Comparison of ENCODE assay signal across 1 cellular context in genomic region chr9:89394412-89394811, GRCh38.
TF ChIP-seq lines count a peak whose summit lies in the region.

No MANE protein-coding gene starts in this region.

TF ChIP-seq in GM12878, 131 proteins besides CTCF, POLR2A, EP300 and RAD21 (continued from another document):
- TF ChIP-seq CEBPZ (IDR thresholded peaks at IDR 0.05; ENCODE audit: low read depth, low read length), result no peak
- TF ChIP-seq CHD2 (IDR thresholded peaks at IDR 0.05; ENCODE audit: borderline replicate concordance, low read depth, low read length), result no peak
- TF ChIP-seq PAX5 (IDR thresholded peaks at IDR 0.05; ENCODE audit: borderline replicate concordance, low read depth, low read length), result no peak
- TF ChIP-seq, protein P1, sequence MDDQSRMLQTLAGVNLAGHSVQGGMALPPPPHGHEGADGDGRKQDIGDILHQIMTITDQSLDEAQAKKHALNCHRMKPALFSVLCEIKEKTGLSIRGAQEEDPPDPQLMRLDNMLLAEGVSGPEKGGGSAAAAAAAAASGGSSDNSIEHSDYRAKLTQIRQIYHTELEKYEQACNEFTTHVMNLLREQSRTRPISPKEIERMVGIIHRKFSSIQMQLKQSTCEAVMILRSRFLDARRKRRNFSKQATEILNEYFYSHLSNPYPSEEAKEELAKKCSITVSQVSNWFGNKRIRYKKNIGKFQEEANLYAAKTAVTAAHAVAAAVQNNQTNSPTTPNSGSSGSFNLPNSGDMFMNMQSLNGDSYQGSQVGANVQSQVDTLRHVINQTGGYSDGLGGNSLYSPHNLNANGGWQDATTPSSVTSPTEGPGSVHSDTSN (IDR thresholded peaks at IDR 0.05; ENCODE audit: insufficient replicate concordance, low read depth, low read length), result no peak
- TF ChIP-seq, protein P2, sequence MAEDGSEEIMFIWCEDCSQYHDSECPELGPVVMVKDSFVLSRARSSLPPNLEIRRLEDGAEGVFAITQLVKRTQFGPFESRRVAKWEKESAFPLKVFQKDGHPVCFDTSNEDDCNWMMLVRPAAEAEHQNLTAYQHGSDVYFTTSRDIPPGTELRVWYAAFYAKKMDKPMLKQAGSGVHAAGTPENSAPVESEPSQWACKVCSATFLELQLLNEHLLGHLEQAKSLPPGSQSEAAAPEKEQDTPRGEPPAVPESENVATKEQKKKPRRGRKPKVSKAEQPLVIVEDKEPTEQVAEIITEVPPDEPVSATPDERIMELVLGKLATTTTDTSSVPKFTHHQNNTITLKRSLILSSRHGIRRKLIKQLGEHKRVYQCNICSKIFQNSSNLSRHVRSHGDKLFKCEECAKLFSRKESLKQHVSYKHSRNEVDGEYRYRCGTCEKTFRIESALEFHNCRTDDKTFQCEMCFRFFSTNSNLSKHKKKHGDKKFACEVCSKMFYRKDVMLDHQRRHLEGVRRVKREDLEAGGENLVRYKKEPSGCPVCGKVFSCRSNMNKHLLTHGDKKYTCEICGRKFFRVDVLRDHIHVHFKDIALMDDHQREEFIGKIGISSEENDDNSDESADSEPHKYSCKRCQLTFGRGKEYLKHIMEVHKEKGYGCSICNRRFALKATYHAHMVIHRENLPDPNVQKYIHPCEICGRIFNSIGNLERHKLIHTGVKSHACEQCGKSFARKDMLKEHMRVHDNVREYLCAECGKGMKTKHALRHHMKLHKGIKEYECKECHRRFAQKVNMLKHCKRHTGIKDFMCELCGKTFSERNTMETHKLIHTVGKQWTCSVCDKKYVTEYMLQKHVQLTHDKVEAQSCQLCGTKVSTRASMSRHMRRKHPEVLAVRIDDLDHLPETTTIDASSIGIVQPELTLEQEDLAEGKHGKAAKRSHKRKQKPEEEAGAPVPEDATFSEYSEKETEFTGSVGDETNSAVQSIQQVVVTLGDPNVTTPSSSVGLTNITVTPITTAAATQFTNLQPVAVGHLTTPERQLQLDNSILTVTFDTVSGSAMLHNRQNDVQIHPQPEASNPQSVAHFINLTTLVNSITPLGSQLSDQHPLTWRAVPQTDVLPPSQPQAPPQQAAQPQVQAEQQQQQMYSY (CRISPR knock-in tag; IDR thresholded peaks at IDR 0.05), result no peak
